ENCODE assay signal across 14 cellular contexts in genomic region chr17:20275653-20276052, GRCh38.
A peak's percentile ranks its signal among the peaks of the same experiment; 100 is the strongest.
DNase-seq lines count a peak whose midpoint lies in the region; ATAC-seq and TF ChIP-seq lines count a peak whose summit lies in the region.
"Had no signal": no experiment of that assay in that cellular context is flagged by ENCODE, and none has a peak within 500 bp of the region (broad histone marks: within the 10 kb centered on the region; RNA-seq: fewer than 3 reads in every experiment).

No MANE protein-coding gene starts in this region.

- no peaks in the 10 kb centered on the region for H3K9me3 ChIP-seq in CD4-positive, alpha-beta T cell (ENCODE audit: control insufficient read depth, low read length)

- no peak overlapping the region for H3K4me3 Mint-ChIP-seq in activated CD8-positive, alpha-beta T cell treated with anti-CD3 and anti-CD28 coated beads, Interleukin-2, amount 10 ng/mL, durations not matched to agents 7 days and 5 days
- no peak overlapping the region for H3K4me3 Mint-ChIP-seq in activated CD8-positive, alpha-beta T cell treated with anti-CD3 and anti-CD28 coated beads for 36 hours
- peak overlapping the region; percentile 22 for H3K4me3 Mint-ChIP-seq in CD4-positive, alpha-beta T cell
- H3K4me3 Mint-ChIP-seq in T-cell, result peak overlapping the region in 1 of 3 donors; percentile 78
- no peak overlapping the region for H3K4me3 Mint-ChIP-seq in chondrocyte (ENCODE audit: unreplicated experiment)

- POLR2A ChIA-PET in activated CD8-positive, alpha-beta T cell treated with anti-CD3 and anti-CD28 coated beads, Interleukin-2, amount 10 ng/mL, durations not matched to agents 7 days and 5 days (lab: Charles Lee), result no interaction called here
- POLR2A ChIA-PET in activated CD8-positive, alpha-beta T cell treated with anti-CD3 and anti-CD28 coated beads for 36 hours (lab: Charles Lee), result interaction anchor here (0.9 kb wide), 1 partner anchor 41 kb away, joined by 3 read pairs; no protein-coding TSS in a partner anchor
- POLR2A ChIA-PET in CD4-positive, alpha-beta T cell (lab: Charles Lee), result interaction anchor here (0.8 to 2.1 kb wide), 4 partner anchors 12 to 41 kb away, joined by 4 to 6 read pairs (median 6); no protein-coding TSS in a partner anchor
- POLR2A ChIA-PET in T-cell (lab: Charles Lee), result no interaction called here

- H3K4me1 Mint-ChIP-seq in activated CD8-positive, alpha-beta T cell treated with anti-CD3 and anti-CD28 coated beads, Interleukin-2, amount 10 ng/mL, durations not matched to agents 7 days and 5 days (ENCODE audit: low read depth), result peaks cover 80% of the 10 kb centered on the region
- H3K4me1 Mint-ChIP-seq in activated CD8-positive, alpha-beta T cell treated with anti-CD3 and anti-CD28 coated beads for 36 hours (ENCODE audit: low read depth), result peaks cover 67% of the 10 kb centered on the region
- peaks cover 99% of the 10 kb centered on the region for H3K4me1 Mint-ChIP-seq in CD4-positive, alpha-beta T cell (ENCODE audit: low read depth)
- peaks cover 86 to 91% (median 89%) of the 10 kb centered on the region in 3 donors for H3K4me1 Mint-ChIP-seq in T-cell
- peaks cover 56% of the 10 kb centered on the region for H3K4me1 Mint-ChIP-seq in chondrocyte (ENCODE audit: low read depth)

- TF ChIP-seq CTCF in activated CD8-positive, alpha-beta T cell treated with anti-CD3 and anti-CD28 coated beads for 36 hours (IDR thresholded peaks at IDR 0.05), result no peak
- TF ChIP-seq CTCF in CD4-positive, alpha-beta T cell (IDR thresholded peaks at IDR 0.05), result no peak
- TF ChIP-seq CTCF in chondrocyte (IDR thresholded peaks at IDR 0.05), result no peak

- DNase-seq in activated CD8-positive, alpha-beta T cell treated with anti-CD3 and anti-CD28 coated beads, Interleukin-2, amount 10 ng/mL, durations not matched to agents 7 days and 5 days, result no peak
- no peak for DNase-seq in activated CD8-positive, alpha-beta T cell treated with anti-CD3 and anti-CD28 coated beads for 36 hours
- no peak for DNase-seq in CD4-positive, alpha-beta T cell
- DNase-seq in T-cell (no peak), chondrocyte (ENCODE audit: low spot score) (no peak), Right ventricle myocardium inferior (ENCODE audit: missing footprints) (no peak)
- DNase-seq: AML-193, KBM-7, NCI-H1048, NCI-H146, NCI-H2081 treated with DMSO at 0.1 percent for 48 hours had no signal

- intact Hi-C loops in activated CD8-positive, alpha-beta T cell treated with anti-CD3 and anti-CD28 coated beads for 36 hours (cut with micrococcal nuclease), result no loop called here
- intact Hi-C loops in CD4-positive, alpha-beta T cell (cut with DNase I, micrococcal nuclease), result loop anchor here in 1 of 2 experiments (5.0 kb wide), 1 partner anchor 43 kb away; no protein-coding TSS in a partner anchor
- intact Hi-C loops in Right ventricle myocardium inferior (cut with DNase I), result no loop called here

- CTCF ChIA-PET in activated CD8-positive, alpha-beta T cell treated with anti-CD3 and anti-CD28 coated beads, Interleukin-2, amount 10 ng/mL, durations not matched to agents 7 days and 5 days (lab: Charles Lee), result interaction anchor here (0.8 to 3.1 kb wide), 8 partner anchors 10 to 283 kb away, joined by 3 to 21 read pairs (median 5); no protein-coding TSS in a partner anchor
- CTCF ChIA-PET in activated CD8-positive, alpha-beta T cell treated with anti-CD3 and anti-CD28 coated beads for 36 hours (lab: Charles Lee), result interaction anchor here (1.0 to 1.5 kb wide), 3 partner anchors 9 to 48 kb away, joined by 3 to 8 read pairs (median 3); no protein-coding TSS in a partner anchor
- CTCF ChIA-PET in CD4-positive, alpha-beta T cell (lab: Charles Lee), result interaction anchor here (0.9 to 1.6 kb wide), 3 partner anchors 9 to 49 kb away, joined by 3 to 4 read pairs (median 3); no protein-coding TSS in a partner anchor
- CTCF ChIA-PET in T-cell (lab: Charles Lee), result interaction anchor here in 1 of 2 donors (1.4 to 2.0 kb wide), 2 partner anchors 9 to 49 kb away, joined by 4 to 5 read pairs; no protein-coding TSS in a partner anchor

- no peaks in the 10 kb centered on the region for H3K27me3 Mint-ChIP-seq in activated CD8-positive, alpha-beta T cell treated with anti-CD3 and anti-CD28 coated beads, Interleukin-2, amount 10 ng/mL, durations not matched to agents 7 days and 5 days (ENCODE audit: low read depth)
- H3K27me3 Mint-ChIP-seq in activated CD8-positive, alpha-beta T cell treated with anti-CD3 and anti-CD28 coated beads for 36 hours, result no peaks in the 10 kb centered on the region
- no peaks in the 10 kb centered on the region for H3K27me3 Mint-ChIP-seq in CD4-positive, alpha-beta T cell
- H3K27me3 Mint-ChIP-seq in T-cell, result no peaks in the 10 kb centered on the region
- no peaks in the 10 kb centered on the region for H3K27me3 Mint-ChIP-seq in chondrocyte (ENCODE audit: low read depth)

- peak overlapping the region; percentile 18 for H3K27ac Mint-ChIP-seq in activated CD8-positive, alpha-beta T cell treated with anti-CD3 and anti-CD28 coated beads, Interleukin-2, amount 10 ng/mL, durations not matched to agents 7 days and 5 days
- no peak overlapping the region for H3K27ac Mint-ChIP-seq in activated CD8-positive, alpha-beta T cell treated with anti-CD3 and anti-CD28 coated beads for 36 hours
- peak overlapping the region; percentile 80 for H3K27ac Mint-ChIP-seq in CD4-positive, alpha-beta T cell
- H3K27ac Mint-ChIP-seq in T-cell (peak overlapping the region; percentile 95), chondrocyte (ENCODE audit: unreplicated experiment) (peak overlapping the region; percentile 30)

- H3K27me3 ChIP-seq in CD4-positive, alpha-beta T cell (ENCODE audit: control insufficient read depth, insufficient read depth, low read length), result no peaks in the 10 kb centered on the region

- no peak overlapping the region for H3K27ac ChIP-seq in CD4-positive, alpha-beta T cell (ENCODE audit: low read depth, low read length)

- ATAC-seq in activated CD8-positive, alpha-beta T cell treated with anti-CD3 and anti-CD28 coated beads, Interleukin-2, amount 10 ng/mL, durations not matched to agents 7 days and 5 days, result no peak
- ATAC-seq in activated CD8-positive, alpha-beta T cell treated with anti-CD3 and anti-CD28 coated beads for 36 hours, result no peak
- no peak for ATAC-seq in CD4-positive, alpha-beta T cell (ENCODE audit: poor library complexity)
- ATAC-seq in T-cell (replicated peaks in 1 of 4), result peak in 3 of 4 experiments; percentile 26 to 54 (median 44)
- no peak for ATAC-seq in SK-N-SH treated with all-trans-retinoic acid at 6 μM for 48 hours
- no peak for ATAC-seq in GM18909 (IDR thresholded peaks at IDR 0.05; ENCODE audit: poor library complexity, unreplicated experiment)
- no peak for ATAC-seq in Right ventricle myocardium inferior

- H3K36me3 Mint-ChIP-seq in activated CD8-positive, alpha-beta T cell treated with anti-CD3 and anti-CD28 coated beads, Interleukin-2, amount 10 ng/mL, durations not matched to agents 7 days and 5 days (ENCODE audit: low read depth), result peaks cover 4% of the 10 kb centered on the region
- peaks cover 5% of the 10 kb centered on the region for H3K36me3 Mint-ChIP-seq in activated CD8-positive, alpha-beta T cell treated with anti-CD3 and anti-CD28 coated beads for 36 hours (ENCODE audit: low read depth)
- H3K36me3 Mint-ChIP-seq in CD4-positive, alpha-beta T cell (ENCODE audit: low read depth), result no peaks in the 10 kb centered on the region
- H3K36me3 Mint-ChIP-seq in T-cell (no peaks in the 10 kb centered on the region), chondrocyte (ENCODE audit: low read depth) (peaks cover 19% of the 10 kb centered on the region)

- no peaks in the 10 kb centered on the region for H3K9me3 Mint-ChIP-seq in activated CD8-positive, alpha-beta T cell treated with anti-CD3 and anti-CD28 coated beads, Interleukin-2, amount 10 ng/mL, durations not matched to agents 7 days and 5 days (ENCODE audit: insufficient read depth)
- H3K9me3 Mint-ChIP-seq in activated CD8-positive, alpha-beta T cell treated with anti-CD3 and anti-CD28 coated beads for 36 hours, result no peaks in the 10 kb centered on the region
- H3K9me3 Mint-ChIP-seq in CD4-positive, alpha-beta T cell, result no peaks in the 10 kb centered on the region
- H3K9me3 Mint-ChIP-seq in T-cell, result no peaks in the 10 kb centered on the region
- H3K9me3 Mint-ChIP-seq in chondrocyte (ENCODE audit: low read depth), result no peaks in the 10 kb centered on the region
- H3K9me3 Mint-ChIP-seq: CD8-positive, alpha-beta memory T cell had no signal

TF ChIP-seq in SK-N-SH treated with all-trans-retinoic acid at 6 μM for 48 hours, 23 proteins besides CTCF, POLR2A, EP300 and RAD21 (continues in another document):
- TF ChIP-seq TSHZ2 (CRISPR knock-in tag; IDR thresholded peaks at IDR 0.05) (no peak), GLIS3 (CRISPR knock-in tag; IDR thresholded peaks at IDR 0.05) (no peak), SNAI2 (CRISPR knock-in tag; IDR thresholded peaks at IDR 0.05) (no peak), ZNF70 (CRISPR knock-in tag; IDR thresholded peaks at IDR 0.05) (no peak), ZC3H10 (CRISPR knock-in tag; IDR thresholded peaks at IDR 0.05) (no peak), ISL1 (CRISPR knock-in tag; IDR thresholded peaks at IDR 0.05) (no peak), BACH2 (CRISPR knock-in tag; IDR thresholded peaks at IDR 0.05; ENCODE audit: borderline replicate concordance) (no peak), ARNTL (CRISPR knock-in tag; IDR thresholded peaks at IDR 0.05; ENCODE audit: borderline replicate concordance, low read depth) (no peak), PPARA (CRISPR knock-in tag; IDR thresholded peaks at IDR 0.05; ENCODE audit: borderline replicate concordance) (no peak), ZFP30 (CRISPR knock-in tag; IDR thresholded peaks at IDR 0.05) (no peak)

Comparison
In these comparisons a context has a peak if more than half of its experiments do, and no peak if none do; other contexts are left out.
1. POLR2A ChIA-PET loops: an anchor here in activated CD8-positive, alpha-beta T cell treated with anti-CD3 and anti-CD28 coated beads for 36 hours (0.9 kb wide) and CD4-positive, alpha-beta T cell (0.8 to 2.1 kb wide); none called in activated CD8-positive, alpha-beta T cell treated with anti-CD3 and anti-CD28 coated beads, Interleukin-2, amount 10 ng/mL, durations not matched to agents 7 days and 5 days and T-cell.
2. ATAC-seq: peak in T-cell (3 of 4); none in activated CD8-positive, alpha-beta T cell treated with anti-CD3 and anti-CD28 coated beads, Interleukin-2, amount 10 ng/mL, durations not matched to agents 7 days and 5 days (single experiment), activated CD8-positive, alpha-beta T cell treated with anti-CD3 and anti-CD28 coated beads for 36 hours (single experiment), CD4-positive, alpha-beta T cell (single experiment), SK-N-SH treated with all-trans-retinoic acid at 6 μM for 48 hours (single experiment), GM18909 (single experiment) and Right ventricle myocardium inferior (single experiment).